Comparison of ENCODE assay signal across 26 cellular contexts in genomic region chr4:37902738-37903693, GRCh38. TPM values are rescaled to one million over a fixed set of nuclear protein-coding genes. Genes with fewer than 3 reads are reported as not detected.
"Had no signal": no experiment of that assay in that cellular context is flagged by ENCODE, and none has a peak within 500 bp of the region (broad histone marks: within the 10 kb centered on the region; RNA-seq: fewer than 3 reads in every experiment).

No MANE protein-coding gene starts in this region.

- H3K4me3 ChIP-seq: adrenal gland, MG63 had no signal

- H3K36me3 Mint-ChIP-seq: WTC11 had no signal

- H3K9me3 Mint-ChIP-seq: activated CD4-positive, alpha-beta memory T cell treated with anti-CD3 and anti-CD28 coated beads for 36 hours; activated CD4-positive, alpha-beta T cell treated with anti-CD3 and anti-CD28 coated beads, Interleukin-2, amount 10 ng/mL, durations not matched to agents 7 days and 5 days; activated naive CD8-positive, alpha-beta T cell treated with anti-CD3 and anti-CD28 coated beads for 36 hours; activated T-cell treated with anti-CD3 and anti-CD28 coated beads, Interleukin-2, amount 50 U/mL, for 4 hours; T-helper 1 cell treated with Interleukin-12 subunit alpha and Interleukin-12 subunit beta and Interleukin-4 antibody, amounts not matched to agents 30 μg/mL and 1 μg/mL, for 36 hours; WTC11 had no signal

- H3K4me3 Mint-ChIP-seq: activated CD4-positive, alpha-beta memory T cell treated with anti-CD3 and anti-CD28 coated beads for 36 hours; activated CD4-positive, alpha-beta T cell treated with anti-CD3 and anti-CD28 coated beads, Interleukin-2, amount 10 ng/mL, durations not matched to agents 7 days and 5 days; activated naive CD8-positive, alpha-beta T cell treated with anti-CD3 and anti-CD28 coated beads for 36 hours; activated T-cell treated with anti-CD3 and anti-CD28 coated beads, Interleukin-2, amount 50 U/mL, for 4 hours; T-helper 1 cell treated with Interleukin-12 subunit alpha and Interleukin-12 subunit beta and Interleukin-4 antibody, amounts not matched to agents 30 μg/mL and 1 μg/mL, for 36 hours; WTC11 had no signal

- H3K36me3 ChIP-seq: adrenal gland, MG63 had no signal

- DNase-seq: activated CD4-positive, alpha-beta memory T cell treated with anti-CD3 and anti-CD28 coated beads for 36 hours; activated CD4-positive, alpha-beta T cell treated with anti-CD3 and anti-CD28 coated beads, Interleukin-2, amount 10 ng/mL, durations not matched to agents 7 days and 5 days; activated CD4-positive, CD25-positive, alpha-beta regulatory T cell treated with anti-CD3 and anti-CD28 coated beads, Interleukin-2, amount 50 U/mL, for 72 hours; activated CD8-positive, alpha-beta memory T cell treated with anti-CD3 and anti-CD28 coated beads for 24 hours; activated effector memory CD4-positive, alpha-beta T cell treated with anti-CD3 and anti-CD28 coated beads, Interleukin-2, amount 50 U/mL, for 16 hours; activated naive CD4-positive, alpha-beta T cell treated with Interleukin-2 at 50 U/mL for 16 hours; activated naive CD8-positive, alpha-beta T cell treated with anti-CD3 and anti-CD28 coated beads for 36 hours; activated T-cell treated with anti-CD3 and anti-CD28 coated beads, Interleukin-2, amount 50 U/mL, for 4 hours; adrenal gland; anterior cingulate cortex; MG63; MV-4-11; NCI-H1092 treated with DMSO at 0.1 percent for 48 hours; NCI-H1417 treated with DMSO at 0.1 percent for 48 hours; NCI-H1694 treated with DMSO at 0.1 percent for 48 hours; NCI-H2029 treated with DMSO at 0.1 percent for 48 hours; NCI-H510A treated with DMSO at 0.1 percent for 48 hours; PC-3; SHP77; T-helper 9 cell had no signal

- H3K4me1 ChIP-seq: adrenal gland had no signal

- H3K27ac Mint-ChIP-seq: activated CD4-positive, alpha-beta memory T cell treated with anti-CD3 and anti-CD28 coated beads for 36 hours; activated CD4-positive, alpha-beta T cell treated with anti-CD3 and anti-CD28 coated beads, Interleukin-2, amount 10 ng/mL, durations not matched to agents 7 days and 5 days; activated naive CD8-positive, alpha-beta T cell treated with anti-CD3 and anti-CD28 coated beads for 36 hours; IgD-negative memory B cell; T-helper 1 cell treated with Interleukin-12 subunit alpha and Interleukin-12 subunit beta and Interleukin-4 antibody, amounts not matched to agents 30 μg/mL and 1 μg/mL, for 36 hours; WTC11 had no signal

- H3K9me3 ChIP-seq: adrenal gland, MG63 had no signal

- ATAC-seq: activated T-cell treated with anti-CD3 and anti-CD28 coated beads, Interleukin-2, amount 50 U/mL, for 4 hours; PC-3; WTC11 had no signal

- H3K27ac ChIP-seq: adrenal gland, KMS-11 had no signal

- FAIRE-seq: RCC 7860 had no signal

- H3K27me3 ChIP-seq: adrenal gland, MG63 had no signal

RNA-seq across cellular contexts. Expression of gene PTTG2, which starts 57.2 kb away (rescaled TPM):
- total RNA-seq: activated CD4-positive, alpha-beta memory T cell treated with anti-CD3 and anti-CD28 coated beads for 36 hours; activated T-cell treated with anti-CD3 and anti-CD28 coated beads, Interleukin-2, amount 50 U/mL, for 4 hours; PC-3; SK-MEL-5 had no signal
- polyA plus RNA-seq: IgD-negative memory B cell had no signal
